In genomic region chr1:173243300-173243699, GRCh38 we compare ENCODE assay signal across 38 cellular contexts.
"Had no signal": no experiment of that assay in that cellular context is flagged by ENCODE, and none has a peak within 500 bp of the region (broad histone marks: within the 10 kb centered on the region; RNA-seq: fewer than 3 reads in every experiment).

No MANE protein-coding gene starts in this region.

- H3K27me3 ChIP-seq: adrenal gland, ascending aorta, body of pancreas, brain microvascular endothelial cell, breast epithelium, cardiac muscle cell had no signal

- H3K4me1 Mint-ChIP-seq: activated naive CD4-positive, alpha-beta T cell treated with anti-CD3 and anti-CD28 coated beads, Interleukin-2, amount 10 ng/mL, durations not matched to agents 7 days and 5 days; activated naive CD4-positive, alpha-beta T cell treated with anti-CD3 and anti-CD28 coated beads, Interleukin-2, amount 50 U/mL, for 24 hours; activated naive CD8-positive, alpha-beta T cell treated with anti-CD3 and anti-CD28 coated beads for 36 hours; activated naive CD8-positive, alpha-beta T cell treated with anti-CD3 and anti-CD28 coated beads, Interleukin-2, amount 50 U/mL, for 24 hours; activated T-helper 17 cell treated with anti-CD3 and anti-CD28 coated beads, Interleukin-2, amount 50 U/mL, for 72 hours; brain; central memory CD8-positive, alpha-beta T cell had no signal

- ATAC-seq: activated naive CD4-positive, alpha-beta T cell treated with anti-CD3 and anti-CD28 coated beads, Interleukin-2, amount 50 U/mL, for 72 hours; activated naive CD8-positive, alpha-beta T cell treated with anti-CD3 and anti-CD28 coated beads, Interleukin-2, amount 50 U/mL, for 24 hours; activated T-cell treated with anti-CD3 and anti-CD28 coated beads, Interleukin-2, amount 50 U/mL, for 4 hours; activated T-cell treated with anti-CD3 and anti-CD28 coated beads, Interleukin-2, amount 50 U/mL, for 72 hours; activated T-helper 17 cell treated with anti-CD3 and anti-CD28 coated beads, Interleukin-2, amount 50 U/mL, for 72 hours; body of pancreas had no signal

- H3K36me3 ChIP-seq: adrenal gland, ascending aorta, brain microvascular endothelial cell, breast epithelium, cardiac muscle cell had no signal

- H3K4me3 Mint-ChIP-seq: activated naive CD4-positive, alpha-beta T cell treated with anti-CD3 and anti-CD28 coated beads, Interleukin-2, amount 10 ng/mL, durations not matched to agents 7 days and 5 days; activated naive CD4-positive, alpha-beta T cell treated with anti-CD3 and anti-CD28 coated beads, Interleukin-2, amount 50 U/mL, for 24 hours; activated naive CD8-positive, alpha-beta T cell; activated naive CD8-positive, alpha-beta T cell treated with anti-CD3 and anti-CD28 coated beads for 36 hours; activated naive CD8-positive, alpha-beta T cell treated with anti-CD3 and anti-CD28 coated beads, Interleukin-2, amount 10 ng/mL, durations not matched to agents 7 days and 5 days; activated naive CD8-positive, alpha-beta T cell treated with anti-CD3 and anti-CD28 coated beads, Interleukin-2, amount 50 U/mL, for 24 hours; activated T-cell treated with anti-CD3 and anti-CD28 coated beads, Interleukin-2, amount 50 U/mL, for 24 hours; activated T-cell treated with anti-CD3 and anti-CD28 coated beads, Interleukin-2, amount 50 U/mL, for 4 hours; activated T-cell treated with anti-CD3 and anti-CD28 coated beads, Interleukin-2, amount 50 U/mL, for 72 hours; activated T-helper 1 cell treated with anti-CD3 and anti-CD28 coated beads, Interleukin-12 subunit alpha, Interleukin-12 subunit beta, Interleukin-2, Interleukin-4 antibody, amounts not matched to agents 30 ng/mL and 10 ng/mL and 1 ng/mL, durations not matched to agents 14 hours and 24 hours and 36 hours; activated T-helper 17 cell treated with anti-CD3 and anti-CD28 coated beads, Interleukin-2, amount 50 U/mL, for 72 hours; brain; central memory CD8-positive, alpha-beta T cell had no signal

- DNase-seq: activated effector memory CD4-positive, alpha-beta T cell treated with Interleukin-2 at 50 U/mL for 16 hours; activated gamma-delta T cell; activated gamma-delta T cell treated with Interleukin-2 at 50 U/mL for 16 hours; activated naive CD4-positive, alpha-beta T cell; activated naive CD4-positive, alpha-beta T cell treated with anti-CD3 and anti-CD28 coated beads, Interleukin-2, amount 10 ng/mL, durations not matched to agents 7 days and 5 days; activated naive CD4-positive, alpha-beta T cell treated with anti-CD3 and anti-CD28 coated beads, Interleukin-2, amount 50 U/mL, for 16 hours; activated naive CD4-positive, alpha-beta T cell treated with Interleukin-2 at 50 U/mL for 16 hours; activated naive CD8-positive, alpha-beta T cell treated with anti-CD3 and anti-CD28 coated beads for 36 hours; activated naive CD8-positive, alpha-beta T cell treated with anti-CD3 and anti-CD28 coated beads, Interleukin-2, amount 10 ng/mL, durations not matched to agents 7 days and 5 days; activated naive CD8-positive, alpha-beta T cell treated with anti-CD3 and anti-CD28 coated beads, Interleukin-2, amount 50 U/mL, for 24 hours; activated T-cell treated with anti-CD3 and anti-CD28 coated beads, Interleukin-2, amount 50 U/mL, for 1 hour; activated T-cell treated with anti-CD3 and anti-CD28 coated beads, Interleukin-2, amount 50 U/mL, for 24 hours; activated T-cell treated with anti-CD3 and anti-CD28 coated beads, Interleukin-2, amount 50 U/mL, for 4 hours; activated T-cell treated with anti-CD3 and anti-CD28 coated beads, Interleukin-2, amount 50 U/mL, for 48 hours; activated T-cell treated with anti-CD3 and anti-CD28 coated beads, Interleukin-2, amount 50 U/mL, for 72 hours; adrenal gland; amniotic stem cell; amygdala; anterior cingulate cortex; aorta; body of pancreas; brain microvascular endothelial cell; caudate nucleus; central memory CD4-positive, alpha-beta T cell; cerebellar nuclear complex had no signal

- H3K27me3 Mint-ChIP-seq: activated naive CD4-positive, alpha-beta T cell treated with anti-CD3 and anti-CD28 coated beads, Interleukin-2, amount 50 U/mL, for 24 hours; activated naive CD8-positive, alpha-beta T cell; activated naive CD8-positive, alpha-beta T cell treated with anti-CD3 and anti-CD28 coated beads for 36 hours; activated naive CD8-positive, alpha-beta T cell treated with anti-CD3 and anti-CD28 coated beads, Interleukin-2, amount 10 ng/mL, durations not matched to agents 7 days and 5 days; activated naive CD8-positive, alpha-beta T cell treated with anti-CD3 and anti-CD28 coated beads, Interleukin-2, amount 50 U/mL, for 24 hours; activated T-cell treated with anti-CD3 and anti-CD28 coated beads, Interleukin-2, amount 50 U/mL, for 24 hours; activated T-helper 17 cell treated with anti-CD3 and anti-CD28 coated beads, Interleukin-2, amount 50 U/mL, for 72 hours; brain; central memory CD8-positive, alpha-beta T cell had no signal

- H3K4me1 ChIP-seq: adrenal gland, ascending aorta, body of pancreas, breast epithelium had no signal

- H3K36me3 Mint-ChIP-seq: activated naive CD4-positive, alpha-beta T cell treated with anti-CD3 and anti-CD28 coated beads, Interleukin-2, amount 10 ng/mL, durations not matched to agents 7 days and 5 days; brain had no signal

- H3K9me3 ChIP-seq: body of pancreas had no signal

- H3K27ac Mint-ChIP-seq: activated naive CD4-positive, alpha-beta T cell treated with anti-CD3 and anti-CD28 coated beads, Interleukin-2, amount 10 ng/mL, durations not matched to agents 7 days and 5 days; activated naive CD4-positive, alpha-beta T cell treated with anti-CD3 and anti-CD28 coated beads, Interleukin-2, amount 50 U/mL, for 24 hours; activated naive CD4-positive, alpha-beta T cell treated with anti-CD3 and anti-CD28 coated beads, Interleukin-2, amount 50 U/mL, for 72 hours; activated naive CD8-positive, alpha-beta T cell; activated naive CD8-positive, alpha-beta T cell treated with anti-CD3 and anti-CD28 coated beads for 36 hours; activated naive CD8-positive, alpha-beta T cell treated with anti-CD3 and anti-CD28 coated beads, Interleukin-2, amount 10 ng/mL, durations not matched to agents 7 days and 5 days; activated naive CD8-positive, alpha-beta T cell treated with anti-CD3 and anti-CD28 coated beads, Interleukin-2, amount 50 U/mL, for 24 hours; activated T-cell treated with anti-CD3 and anti-CD28 coated beads, Interleukin-2, amount 50 U/mL, for 24 hours; activated T-cell treated with anti-CD3 and anti-CD28 coated beads, Interleukin-2, amount 50 U/mL, for 72 hours; activated T-helper 1 cell treated with anti-CD3 and anti-CD28 coated beads, Interleukin-12 subunit alpha, Interleukin-12 subunit beta, Interleukin-2, Interleukin-4 antibody, amounts not matched to agents 30 ng/mL and 10 ng/mL and 1 ng/mL, durations not matched to agents 14 hours and 24 hours and 36 hours; activated T-helper 17 cell treated with anti-CD3 and anti-CD28 coated beads, Interleukin-2, amount 50 U/mL, for 72 hours; activated T-helper 2 cell treated with anti-CD3 and anti-CD28 coated beads, Interferon-gamma antibody, Interleukin-2, Interleukin-4, amounts not matched to agents 10 μg/mL and 5 μg/mL and 100 μg/mL, durations not matched to agents 14 hours and 24 hours and 36 hours; brain had no signal

- FAIRE-seq: astrocyte, bronchial epithelial cell had no signal

- H3K27ac ChIP-seq: adrenal gland, ascending aorta, body of pancreas, brain microvascular endothelial cell, breast epithelium, cardiac muscle cell had no signal

- H3K4me3 ChIP-seq: adrenal gland, ascending aorta, body of pancreas, breast epithelium, cardiac muscle cell had no signal
